In genomic region chr4:123478859-123479345, GRCh38 we compare ENCODE assay signal across 1 cellular context.
A peak's percentile ranks its signal among the peaks of the same experiment; 100 is the strongest.
TF ChIP-seq lines count a peak whose summit lies in the region.

No MANE protein-coding gene starts in this region.

TF ChIP-seq in HepG2, 621 proteins besides CTCF, POLR2A, EP300 and RAD21 (continued from another document and continues in another):
- TF ChIP-seq ZNF407 (CRISPR knock-in tag; IDR thresholded peaks at IDR 0.05; ENCODE audit: not compliant biosample characterization) (no peak), THAP11 (CRISPR knock-in tag; IDR thresholded peaks at IDR 0.05) (peak; percentile 82), ZNF124 (CRISPR knock-in tag; IDR thresholded peaks at IDR 0.05) (peak; percentile 89), SETDB1 (CRISPR knock-in tag; IDR thresholded peaks at IDR 0.05; ENCODE audit: borderline replicate concordance) (no peak), SMYD3 (CRISPR knock-in tag; IDR thresholded peaks at IDR 0.05) (peak; percentile 94), MTF2 (CRISPR knock-in tag; IDR thresholded peaks at IDR 0.05; ENCODE audit: borderline replicate concordance) (no peak), ZNF382 (CRISPR knock-in tag; IDR thresholded peaks at IDR 0.05; ENCODE audit: borderline replicate concordance) (no peak), ATF7-NPFF (CRISPR knock-in tag; IDR thresholded peaks at IDR 0.05; ENCODE audit: low read depth) (peak; percentile 89), ZNF34 (CRISPR knock-in tag; IDR thresholded peaks at IDR 0.05; ENCODE audit: borderline replicate concordance) (peak; percentile 26; the same call in 1 of the 2 replicates), FOXK1 (CRISPR knock-in tag; IDR thresholded peaks at IDR 0.05; ENCODE audit: borderline replicate concordance, low read depth) (peak; percentile 99), GATAD1 (CRISPR knock-in tag; IDR thresholded peaks at IDR 0.05) (peak; percentile 82), SCMH1 (CRISPR knock-in tag; IDR thresholded peaks at IDR 0.05; ENCODE audit: borderline replicate concordance) (no peak), SAFB2 (CRISPR knock-in tag; IDR thresholded peaks at IDR 0.05; ENCODE audit: borderline replicate concordance, low read depth) (peak; percentile 74; the same call in 1 of the 2 replicates), SYNCRIP (IDR thresholded peaks at IDR 0.05; ENCODE audit: insufficient read depth, low read depth, low read length) (no peak), ZBTB49 (CRISPR knock-in tag; IDR thresholded peaks at IDR 0.05; ENCODE audit: borderline replicate concordance) (peak; percentile 69; the same call in 1 of the 2 replicates), RBM39 (IDR thresholded peaks at IDR 0.05; ENCODE audit: low read depth, low read length, poor library complexity, severe bottlenecking) (no peak), RBAK (CRISPR knock-in tag; IDR thresholded peaks at IDR 0.05) (peak; percentile 83), ZNF709 (CRISPR knock-in tag; IDR thresholded peaks at IDR 0.05) (peak; percentile 47; the same call in 1 of the 2 replicates), BCL6 (CRISPR knock-in tag; IDR thresholded peaks at IDR 0.05) (peak; percentile 98), RFXAP (CRISPR knock-in tag; IDR thresholded peaks at IDR 0.05; ENCODE audit: borderline replicate concordance) (peak; percentile 87; the same call in 1 of the 2 replicates), ESRRA (CRISPR knock-in tag; IDR thresholded peaks at IDR 0.05; ENCODE audit: low read depth) (peak; percentile 64; the same call in 1 of the 2 replicates), ZKSCAN1 (IDR thresholded peaks at IDR 0.05; ENCODE audit: low read length) (peak; percentile 80), TEF (CRISPR knock-in tag; IDR thresholded peaks at IDR 0.05) (peak; percentile 97)
- TF ChIP-seq, protein P1, sequence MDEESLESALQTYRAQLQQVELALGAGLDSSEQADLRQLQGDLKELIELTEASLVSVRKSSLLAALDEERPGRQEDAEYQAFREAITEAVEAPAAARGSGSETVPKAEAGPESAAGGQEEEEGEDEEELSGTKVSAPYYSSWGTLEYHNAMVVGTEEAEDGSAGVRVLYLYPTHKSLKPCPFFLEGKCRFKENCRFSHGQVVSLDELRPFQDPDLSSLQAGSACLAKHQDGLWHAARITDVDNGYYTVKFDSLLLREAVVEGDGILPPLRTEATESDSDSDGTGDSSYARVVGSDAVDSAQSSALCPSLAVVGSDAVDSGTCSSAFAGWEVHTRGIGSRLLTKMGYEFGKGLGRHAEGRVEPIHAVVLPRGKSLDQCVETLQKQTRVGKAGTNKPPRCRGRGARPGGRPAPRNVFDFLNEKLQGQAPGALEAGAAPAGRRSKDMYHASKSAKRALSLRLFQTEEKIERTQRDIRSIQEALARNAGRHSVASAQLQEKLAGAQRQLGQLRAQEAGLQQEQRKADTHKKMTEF (CRISPR knock-in tag; IDR thresholded peaks at IDR 0.05): peak; percentile 99
- TF ChIP-seq, protein P2, sequence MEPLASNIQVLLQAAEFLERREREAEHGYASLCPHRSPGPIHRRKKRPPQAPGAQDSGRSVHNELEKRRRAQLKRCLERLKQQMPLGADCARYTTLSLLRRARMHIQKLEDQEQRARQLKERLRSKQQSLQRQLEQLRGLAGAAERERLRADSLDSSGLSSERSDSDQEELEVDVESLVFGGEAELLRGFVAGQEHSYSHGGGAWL (CRISPR knock-in tag; IDR thresholded peaks at IDR 0.05): peak; percentile 40; the same call in 1 of the 2 replicates
- TF ChIP-seq, protein P3, sequence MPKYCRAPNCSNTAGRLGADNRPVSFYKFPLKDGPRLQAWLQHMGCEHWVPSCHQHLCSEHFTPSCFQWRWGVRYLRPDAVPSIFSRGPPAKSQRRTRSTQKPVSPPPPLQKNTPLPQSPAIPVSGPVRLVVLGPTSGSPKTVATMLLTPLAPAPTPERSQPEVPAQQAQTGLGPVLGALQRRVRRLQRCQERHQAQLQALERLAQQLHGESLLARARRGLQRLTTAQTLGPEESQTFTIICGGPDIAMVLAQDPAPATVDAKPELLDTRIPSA (CRISPR knock-in tag; IDR thresholded peaks at IDR 0.05; ENCODE audit: borderline replicate concordance): no peak; the same call in 1 of the 2 replicates
- TF ChIP-seq, protein P4, sequence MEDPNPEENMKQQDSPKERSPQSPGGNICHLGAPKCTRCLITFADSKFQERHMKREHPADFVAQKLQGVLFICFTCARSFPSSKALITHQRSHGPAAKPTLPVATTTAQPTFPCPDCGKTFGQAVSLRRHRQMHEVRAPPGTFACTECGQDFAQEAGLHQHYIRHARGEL (CRISPR knock-in tag; IDR thresholded peaks at IDR 0.05): no peak
- TF ChIP-seq, protein P5, sequence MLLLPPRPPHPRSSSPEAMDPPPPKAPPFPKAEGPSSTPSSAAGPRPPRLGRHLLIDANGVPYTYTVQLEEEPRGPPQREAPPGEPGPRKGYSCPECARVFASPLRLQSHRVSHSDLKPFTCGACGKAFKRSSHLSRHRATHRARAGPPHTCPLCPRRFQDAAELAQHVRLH (CRISPR knock-in tag; IDR thresholded peaks at IDR 0.05; ENCODE audit: borderline replicate concordance, low read depth): peak; percentile 98
- TF ChIP-seq, protein P6, sequence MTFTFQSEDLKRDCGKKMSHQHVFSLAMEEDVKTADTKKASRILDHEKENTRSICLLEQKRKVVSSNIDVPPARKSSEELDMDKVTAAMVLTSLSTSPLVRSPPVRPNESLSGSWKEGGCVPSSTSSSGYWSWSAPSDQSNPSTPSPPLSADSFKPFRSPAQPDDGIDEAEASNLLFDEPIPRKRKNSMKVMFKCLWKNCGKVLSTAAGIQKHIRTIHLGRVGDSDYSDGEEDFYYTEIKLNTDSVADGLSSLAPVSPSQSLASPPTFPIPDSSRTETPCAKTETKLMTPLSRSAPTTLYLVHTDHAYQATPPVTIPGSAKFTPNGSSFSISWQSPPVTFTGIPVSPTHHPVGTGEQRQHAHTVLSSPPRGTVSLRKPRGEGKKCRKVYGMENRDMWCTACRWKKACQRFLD (CRISPR knock-in tag; IDR thresholded peaks at IDR 0.05; ENCODE audit: borderline replicate concordance): no peak
- TF ChIP-seq, protein P7, sequence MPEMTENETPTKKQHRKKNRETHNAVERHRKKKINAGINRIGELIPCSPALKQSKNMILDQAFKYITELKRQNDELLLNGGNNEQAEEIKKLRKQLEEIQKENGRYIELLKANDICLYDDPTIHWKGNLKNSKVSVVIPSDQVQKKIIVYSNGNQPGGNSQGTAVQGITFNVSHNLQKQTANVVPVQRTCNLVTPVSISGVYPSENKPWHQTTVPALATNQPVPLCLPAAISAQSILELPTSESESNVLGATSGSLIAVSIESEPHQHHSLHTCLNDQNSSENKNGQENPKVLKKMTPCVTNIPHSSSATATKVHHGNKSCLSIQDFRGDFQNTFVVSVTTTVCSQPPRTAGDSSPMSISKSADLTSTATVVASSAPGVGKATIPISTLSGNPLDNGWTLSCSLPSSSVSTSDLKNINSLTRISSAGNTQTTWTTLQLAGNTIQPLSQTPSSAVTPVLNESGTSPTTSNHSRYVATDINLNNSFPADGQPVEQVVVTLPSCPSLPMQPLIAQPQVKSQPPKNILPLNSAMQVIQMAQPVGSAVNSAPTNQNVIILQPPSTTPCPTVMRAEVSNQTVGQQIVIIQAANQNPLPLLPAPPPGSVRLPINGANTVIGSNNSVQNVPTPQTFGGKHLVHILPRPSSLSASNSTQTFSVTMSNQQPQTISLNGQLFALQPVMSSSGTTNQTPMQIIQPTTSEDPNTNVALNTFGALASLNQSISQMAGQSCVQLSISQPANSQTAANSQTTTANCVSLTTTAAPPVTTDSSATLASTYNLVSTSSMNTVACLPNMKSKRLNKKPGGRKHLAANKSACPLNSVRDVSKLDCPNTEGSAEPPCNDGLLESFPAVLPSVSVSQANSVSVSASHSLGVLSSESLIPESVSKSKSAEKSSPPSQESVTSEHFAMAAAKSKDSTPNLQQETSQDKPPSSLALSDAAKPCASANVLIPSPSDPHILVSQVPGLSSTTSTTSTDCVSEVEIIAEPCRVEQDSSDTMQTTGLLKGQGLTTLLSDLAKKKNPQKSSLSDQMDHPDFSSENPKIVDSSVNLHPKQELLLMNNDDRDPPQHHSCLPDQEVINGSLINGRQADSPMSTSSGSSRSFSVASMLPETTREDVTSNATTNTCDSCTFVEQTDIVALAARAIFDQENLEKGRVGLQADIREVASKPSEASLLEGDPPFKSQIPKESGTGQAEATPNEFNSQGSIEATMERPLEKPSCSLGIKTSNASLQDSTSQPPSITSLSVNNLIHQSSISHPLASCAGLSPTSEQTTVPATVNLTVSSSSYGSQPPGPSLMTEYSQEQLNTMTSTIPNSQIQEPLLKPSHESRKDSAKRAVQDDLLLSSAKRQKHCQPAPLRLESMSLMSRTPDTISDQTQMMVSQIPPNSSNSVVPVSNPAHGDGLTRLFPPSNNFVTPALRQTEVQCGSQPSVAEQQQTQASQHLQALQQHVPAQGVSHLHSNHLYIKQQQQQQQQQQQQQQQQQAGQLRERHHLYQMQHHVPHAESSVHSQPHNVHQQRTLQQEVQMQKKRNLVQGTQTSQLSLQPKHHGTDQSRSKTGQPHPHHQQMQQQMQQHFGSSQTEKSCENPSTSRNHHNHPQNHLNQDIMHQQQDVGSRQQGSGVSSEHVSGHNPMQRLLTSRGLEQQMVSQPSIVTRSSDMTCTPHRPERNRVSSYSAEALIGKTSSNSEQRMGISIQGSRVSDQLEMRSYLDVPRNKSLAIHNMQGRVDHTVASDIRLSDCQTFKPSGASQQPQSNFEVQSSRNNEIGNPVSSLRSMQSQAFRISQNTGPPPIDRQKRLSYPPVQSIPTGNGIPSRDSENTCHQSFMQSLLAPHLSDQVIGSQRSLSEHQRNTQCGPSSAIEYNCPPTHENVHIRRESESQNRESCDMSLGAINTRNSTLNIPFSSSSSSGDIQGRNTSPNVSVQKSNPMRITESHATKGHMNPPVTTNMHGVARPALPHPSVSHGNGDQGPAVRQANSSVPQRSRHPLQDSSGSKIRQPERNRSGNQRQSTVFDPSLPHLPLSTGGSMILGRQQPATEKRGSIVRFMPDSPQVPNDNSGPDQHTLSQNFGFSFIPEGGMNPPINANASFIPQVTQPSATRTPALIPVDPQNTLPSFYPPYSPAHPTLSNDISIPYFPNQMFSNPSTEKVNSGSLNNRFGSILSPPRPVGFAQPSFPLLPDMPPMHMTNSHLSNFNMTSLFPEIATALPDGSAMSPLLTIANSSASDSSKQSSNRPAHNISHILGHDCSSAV (CRISPR knock-in tag; IDR thresholded peaks at IDR 0.05; ENCODE audit: borderline replicate concordance): no peak
